In genomic region chr2:151817929-151818328, GRCh38 we compare ENCODE assay signal across 27 cellular contexts.
"Had no signal": no experiment of that assay in that cellular context is flagged by ENCODE, and none has a peak within 500 bp of the region (broad histone marks: within the 10 kb centered on the region; RNA-seq: fewer than 3 reads in every experiment).

No MANE protein-coding gene starts in this region.

- H3K4me3 Mint-ChIP-seq: activated T-helper 1 cell treated with anti-CD3 and anti-CD28 coated beads, Interleukin-12 subunit alpha, Interleukin-12 subunit beta, Interleukin-2, Interleukin-4 antibody, amounts not matched to agents 30 ng/mL and 10 ng/mL and 1 ng/mL, durations not matched to agents 14 hours and 24 hours and 36 hours; naive thymus-derived CD8-positive, alpha-beta T cell; neural crest cell; stimulated activated memory B cell treated with anti-CD40 and anti-IgM and Interleukin-4, amounts not matched to agents 10 μg/mL and 1 μg/mL and 100 μg/mL, for 72 hours had no signal

- ATAC-seq: gastroesophageal sphincter; left colon; naive thymus-derived CD8-positive, alpha-beta T cell; right cardiac atrium; stimulated activated memory B cell treated with anti-CD40 and anti-IgM and Interleukin-4, amounts not matched to agents 10 μg/mL and 1 μg/mL and 100 μg/mL, for 72 hours had no signal

- H3K9me3 Mint-ChIP-seq: activated T-helper 1 cell treated with anti-CD3 and anti-CD28 coated beads, Interleukin-12 subunit alpha, Interleukin-12 subunit beta, Interleukin-2, Interleukin-4 antibody, amounts not matched to agents 30 ng/mL and 10 ng/mL and 1 ng/mL, durations not matched to agents 14 hours and 24 hours and 36 hours; naive thymus-derived CD8-positive, alpha-beta T cell; neural crest cell; stimulated activated memory B cell treated with anti-CD40 and anti-IgM and Interleukin-4, amounts not matched to agents 10 μg/mL and 1 μg/mL and 100 μg/mL, for 72 hours had no signal

- H3K9me3 ChIP-seq: esophagus squamous epithelium, gastroesophageal sphincter, suprapubic skin, tibial artery had no signal

- DNase-seq: activated CD4-positive, alpha-beta T cell treated with anti-CD3 and anti-CD28 coated beads for 4 hours; activated CD4-positive, alpha-beta T cell treated with anti-CD3 and anti-CD28 coated beads, Interleukin-2, amount 50 U/mL, for 4 hours; activated gamma-delta T cell; activated naive CD4-positive, alpha-beta T cell treated with anti-CD3 and anti-CD28 coated beads, Interleukin-2, amount 50 U/mL, for 16 hours; activated T-cell treated with anti-CD3 and anti-CD28 coated beads, Interleukin-2, amount 50 U/mL, for 1 hour; amniotic stem cell; brain microvascular endothelial cell; caudate nucleus; cortex of kidney; esophagus squamous epithelium; left colon; mammary epithelial cell; naive thymus-derived CD8-positive, alpha-beta T cell; nucleus accumbens; right cardiac atrium; stimulated activated CD4-positive, alpha-beta T cell treated with anti-CD3 and anti-CD28 coated beads, Interleukin-4, amount 100 ng/mL, for 1 hour; tibial artery had no signal

- H3K27ac Mint-ChIP-seq: activated T-helper 1 cell treated with anti-CD3 and anti-CD28 coated beads, Interleukin-12 subunit alpha, Interleukin-12 subunit beta, Interleukin-2, Interleukin-4 antibody, amounts not matched to agents 30 ng/mL and 10 ng/mL and 1 ng/mL, durations not matched to agents 14 hours and 24 hours and 36 hours; stimulated activated memory B cell treated with anti-CD40 and anti-IgM and Interleukin-4, amounts not matched to agents 10 μg/mL and 1 μg/mL and 100 μg/mL, for 72 hours had no signal

- H3K4me3 ChIP-seq: esophagus squamous epithelium, gastroesophageal sphincter, hepatocyte, SK-N-MC, suprapubic skin, tibial artery had no signal

- H3K27me3 Mint-ChIP-seq: naive thymus-derived CD8-positive, alpha-beta T cell; stimulated activated memory B cell treated with anti-CD40 and anti-IgM and Interleukin-4, amounts not matched to agents 10 μg/mL and 1 μg/mL and 100 μg/mL, for 72 hours had no signal

- H3K27me3 ChIP-seq: brain microvascular endothelial cell, esophagus squamous epithelium, gastroesophageal sphincter, hepatocyte, suprapubic skin, tibial artery had no signal

- H3K4me1 ChIP-seq: parathyroid adenoma had no signal

- H3K36me3 ChIP-seq: brain microvascular endothelial cell had no signal

- H3K27ac ChIP-seq: brain microvascular endothelial cell, epithelial cell of prostate, esophagus squamous epithelium, gastroesophageal sphincter, hepatocyte, parathyroid adenoma, SK-N-MC, suprapubic skin, tibial artery, VCaP had no signal
